9 cellular contexts compared by ENCODE assay signal in genomic region chr3:114380233-114380645, GRCh38.
DNase-seq lines count a peak whose midpoint lies in the region; ATAC-seq and TF ChIP-seq lines count a peak whose summit lies in the region.
"Had no signal": no experiment of that assay in that cellular context is flagged by ENCODE, and none has a peak within 500 bp of the region (broad histone marks: within the 10 kb centered on the region; RNA-seq: fewer than 3 reads in every experiment).

No MANE protein-coding gene starts in this region.

- H3K9me2 ChIP-seq in GM23338 (ENCODE audit: insufficient read depth), result no peaks in the 10 kb centered on the region; the same call in 1 of the 2 replicates

- no peak overlapping the region for H3K4me3 Mint-ChIP-seq in chondrocyte (ENCODE audit: unreplicated experiment)
- no peak overlapping the region for H3K4me3 Mint-ChIP-seq in GM23338

- peaks cover 12% of the 10 kb centered on the region for H3K36me3 Mint-ChIP-seq in chondrocyte (ENCODE audit: low read depth)
- no peaks in the 10 kb centered on the region for H3K36me3 Mint-ChIP-seq in GM23338 (ENCODE audit: low read depth)

- no peaks in the 10 kb centered on the region for H4K20me1 ChIP-seq in GM23338 (replicated peaks; ENCODE audit: insufficient read depth)

- H3F3A ChIP-seq in GM23338 (replicated peaks; ENCODE audit: low read depth), result no peaks in the 10 kb centered on the region

- no peak overlapping the region for H2AFZ ChIP-seq in GM23338

- no peaks in the 10 kb centered on the region for H3K79me2 ChIP-seq in GM23338 (replicated peaks; ENCODE audit: insufficient read depth)

- H3K27ac Mint-ChIP-seq in chondrocyte (ENCODE audit: unreplicated experiment) (peak overlapping the region; percentile 77), GM23338 (no peak overlapping the region)

- peak; percentile 57 for DNase-seq in ELF-1 (ENCODE audit: low read depth, low spot score)
- DNase-seq in chondrocyte (ENCODE audit: low spot score), result no peak
- DNase-seq in inferior parietal cortex (ENCODE audit: extremely low spot score), result peak; percentile 75
- peak; percentile 39 for DNase-seq in skeletal muscle cell (ENCODE audit: low read depth)
- DNase-seq in NCI-H2107 treated with DMSO at 0.1 percent for 48 hours (lab: John Stamatoyannopoulos, UW; ENCODE audit: unreplicated experiment), result no peak
- DNase-seq in stimulated activated naive CD4-positive, alpha-beta T cell treated with Interleukin-2 at 50 U/mL for 16 hours (lab: John Stamatoyannopoulos, UW), result no peak
- no peak for DNase-seq in GM23338 (ENCODE audit: low spot score)
- DNase-seq: DMS79 had no signal

- H3K4me3 ChIP-seq in skeletal muscle cell (ENCODE audit: low read depth, low read length), result no peak overlapping the region
- no peak overlapping the region for H3K4me3 ChIP-seq in GM23338

- H3K27me3 ChIP-seq in GM23338 (ENCODE audit: insufficient read depth), result no peaks in the 10 kb centered on the region

- ATAC-seq in HG02938 (IDR thresholded peaks at IDR 0.05; ENCODE audit: unreplicated experiment) (no peak), GM23338 (no peak)

- H3K9me3 Mint-ChIP-seq in chondrocyte (ENCODE audit: low read depth) (no peaks in the 10 kb centered on the region), GM23338 (no peaks in the 10 kb centered on the region; the same call in 2 of the 3 replicates)

- no peak overlapping the region for H3K4me2 ChIP-seq in GM23338

- H3K27ac ChIP-seq in GM23338 (ENCODE audit: low read depth), result no peak overlapping the region

- no peaks in the 10 kb centered on the region for H3K27me3 Mint-ChIP-seq in chondrocyte (ENCODE audit: low read depth)
- H3K27me3 Mint-ChIP-seq in GM23338 (ENCODE audit: insufficient read depth, low read depth, poor library complexity), result peaks cover 4% of the 10 kb centered on the region

- H3K4me1 Mint-ChIP-seq in chondrocyte (ENCODE audit: low read depth) (peaks cover 9% of the 10 kb centered on the region), GM23338 (peaks cover 23% of the 10 kb centered on the region)

- H3K4me1 ChIP-seq in GM23338 (ENCODE audit: insufficient read depth), result peaks cover 18% of the 10 kb centered on the region

- TF ChIP-seq CTCF in chondrocyte (IDR thresholded peaks at IDR 0.05) (no peak), GM23338 (conservative IDR thresholded peaks at IDR 0.05; ENCODE audit: low read depth in 2 of 2) (no peak)

- H3K36me3 ChIP-seq in GM23338 (ENCODE audit: insufficient read depth), result no peaks in the 10 kb centered on the region

TF ChIP-seq in GM23338, 12 proteins besides CTCF, POLR2A, EP300 and RAD21 (continues in another document):
- TF ChIP-seq POLR2AphosphoS5 (IDR thresholded peaks at IDR 0.05; ENCODE audit: low read depth), result no peak
- no peak for TF ChIP-seq ZNF462 (CRISPR knock-in tag; IDR thresholded peaks at IDR 0.05)
- TF ChIP-seq ETS1 (IDR thresholded peaks at IDR 0.05), result no peak
- TF ChIP-seq JUNB (IDR thresholded peaks at IDR 0.05; ENCODE audit: unreplicated experiment), result no peak
- no peak for TF ChIP-seq EZH2 (IDR thresholded peaks at IDR 0.05; ENCODE audit: low read depth, unreplicated experiment)
- TF ChIP-seq CREB1 (CRISPR knock-in tag; IDR thresholded peaks at IDR 0.05; ENCODE audit: low read depth), result no peak
- TF ChIP-seq NANOG (IDR thresholded peaks at IDR 0.05; ENCODE audit: borderline replicate concordance), result no peak
- no peak for TF ChIP-seq EZH2phosphoT487 (IDR thresholded peaks at IDR 0.05; ENCODE audit: unreplicated experiment)
- no peak for TF ChIP-seq STAT1 (IDR thresholded peaks at IDR 0.05; ENCODE audit: unreplicated experiment)
- no peak for TF ChIP-seq ZNF331 (CRISPR knock-in tag; IDR thresholded peaks at IDR 0.05; ENCODE audit: low read depth)

Comparison
In these comparisons a context has a peak if more than half of its experiments do, and no peak if none do; other contexts are left out.
1. DNase-seq: peak in ELF-1 (single experiment), inferior parietal cortex (single experiment) and skeletal muscle cell (single experiment); none in chondrocyte (single experiment), NCI-H2107 treated with DMSO at 0.1 percent for 48 hours (single experiment), stimulated activated naive CD4-positive, alpha-beta T cell treated with Interleukin-2 at 50 U/mL for 16 hours (single experiment) and GM23338 (single experiment).